12 cellular contexts compared by ENCODE assay signal in genomic region chr10:80191589-80192270, GRCh38. TPM values are rescaled to one million over a fixed set of nuclear protein-coding genes. Genes with fewer than 3 reads are reported as not detected.
DNase-seq lines count a peak whose midpoint lies in the region; ATAC-seq and TF ChIP-seq lines count a peak whose summit lies in the region.
"Had no signal": no experiment of that assay in that cellular context is flagged by ENCODE, and none has a peak within 500 bp of the region (broad histone marks: within the 10 kb centered on the region; RNA-seq: fewer than 3 reads in every experiment).

No MANE protein-coding gene starts in this region.

- no peaks in the 10 kb centered on the region for H3K4me1 ChIP-seq in iPS-15b (ENCODE audit: control insufficient read depth, insufficient read depth, low read length)

- DNase-seq in NCI-H2196 (lab: John Stamatoyannopoulos, UW; ENCODE audit: unreplicated experiment): peak; percentile 6
- no peak for DNase-seq in NCI-H2196 treated with DMSO at 0.1 percent for 48 hours (lab: John Stamatoyannopoulos, UW; ENCODE audit: unreplicated experiment)
- peak; percentile 43 for DNase-seq in activated CD8-positive, alpha-beta T cell treated with anti-CD3 and anti-CD28 coated beads for 36 hours
- peak; percentile 29 for DNase-seq in stimulated activated naive CD8-positive, alpha-beta T cell treated with anti-CD3 and anti-CD28 coated beads, Interleukin-15, Interleukin-2, amounts not matched to agents 100 U/mL and 50 U/mL, for 24 hours
- no peak for DNase-seq in cerebellar cortex (ENCODE audit: low spot score)
- DNase-seq in cerebellar nuclear complex (lab: John Stamatoyannopoulos, UW): no peak
- DNase-seq: substantia nigra had no signal

- no peaks in the 10 kb centered on the region for H3K9me3 ChIP-seq in iPS-15b (ENCODE audit: control insufficient read depth, insufficient read depth, low read length)
- H3K9me3 ChIP-seq: esophagus muscularis mucosa had no signal

- CTCF ChIA-PET in activated CD8-positive, alpha-beta T cell treated with anti-CD3 and anti-CD28 coated beads for 36 hours (lab: Charles Lee): interaction anchor here (0.9 to 2.0 kb wide), 3 partner anchors 12 to 47 kb away, joined by 3 to 8 read pairs (median 3); no protein-coding TSS in a partner anchor

- peak overlapping the region; percentile 85 for H3K27ac Mint-ChIP-seq in activated CD8-positive, alpha-beta T cell treated with anti-CD3 and anti-CD28 coated beads for 36 hours

- peaks cover 78% of the 10 kb centered on the region for H3K4me1 Mint-ChIP-seq in activated CD8-positive, alpha-beta T cell treated with anti-CD3 and anti-CD28 coated beads for 36 hours (ENCODE audit: low read depth)

- intact Hi-C loops in activated CD8-positive, alpha-beta T cell treated with anti-CD3 and anti-CD28 coated beads for 36 hours (cut with micrococcal nuclease): no loop called here

- no peak for ATAC-seq in activated CD8-positive, alpha-beta T cell treated with anti-CD3 and anti-CD28 coated beads for 36 hours
- no peak for ATAC-seq in stimulated activated naive CD8-positive, alpha-beta T cell treated with anti-CD3 and anti-CD28 coated beads, Interleukin-15, Interleukin-2, amounts not matched to agents 100 U/mL and 50 U/mL, for 24 hours
- no peak for ATAC-seq in GM18858 (IDR thresholded peaks at IDR 0.05; ENCODE audit: unreplicated experiment)

- H3K27me3 Mint-ChIP-seq in activated CD8-positive, alpha-beta T cell treated with anti-CD3 and anti-CD28 coated beads for 36 hours: no peaks in the 10 kb centered on the region

- H3K4me3 ChIP-seq in iPS-15b (ENCODE audit: low read depth, low read length): no peak overlapping the region
- H3K4me3 ChIP-seq: esophagus muscularis mucosa, lung had no signal

- no peaks in the 10 kb centered on the region for H3K27me3 ChIP-seq in iPS-15b (ENCODE audit: control insufficient read depth, insufficient read depth, low read length)
- H3K27me3 ChIP-seq: esophagus muscularis mucosa had no signal

- POLR2A ChIA-PET in activated CD8-positive, alpha-beta T cell treated with anti-CD3 and anti-CD28 coated beads for 36 hours (lab: Charles Lee): interaction anchor here (0.5 to 2.2 kb wide), 5 partner anchors 8 to 376 kb away, joined by 3 to 11 read pairs (median 3); no protein-coding TSS in a partner anchor

- H3K9me3 Mint-ChIP-seq in activated CD8-positive, alpha-beta T cell treated with anti-CD3 and anti-CD28 coated beads for 36 hours: peaks cover 10% of the 10 kb centered on the region

- no peak for TF ChIP-seq CTCF in activated CD8-positive, alpha-beta T cell treated with anti-CD3 and anti-CD28 coated beads for 36 hours (IDR thresholded peaks at IDR 0.05)

- peak overlapping the region; percentile 16 for H3K4me3 Mint-ChIP-seq in activated CD8-positive, alpha-beta T cell treated with anti-CD3 and anti-CD28 coated beads for 36 hours

- peaks cover 49% of the 10 kb centered on the region for H3K36me3 Mint-ChIP-seq in activated CD8-positive, alpha-beta T cell treated with anti-CD3 and anti-CD28 coated beads for 36 hours (ENCODE audit: low read depth)

- H3K9ac ChIP-seq in iPS-15b (ENCODE audit: low read depth, low read length): peak overlapping the region; percentile 24

- no peaks in the 10 kb centered on the region for H3K36me3 ChIP-seq in iPS-15b (ENCODE audit: control insufficient read depth, insufficient read depth, low read length)

RNA-seq across cellular contexts. Expression of gene ANXA11, which starts 13.6 kb away (rescaled TPM):
- total RNA-seq in activated CD8-positive, alpha-beta T cell treated with anti-CD3 and anti-CD28 coated beads for 36 hours: 100 to 1,000 TPM; 226 to 238 TPM

RNA-seq across cellular contexts. Expression of gene PLAC9, which starts 59.2 kb away (rescaled TPM):
- not detected for total RNA-seq in activated CD8-positive, alpha-beta T cell treated with anti-CD3 and anti-CD28 coated beads for 36 hours
- total RNA-seq: NCI-H460 had no signal

Comparison
In these comparisons a context has a peak if more than half of its experiments do, and no peak if none do; other contexts are left out.
1. DNase-seq: peak in NCI-H2196 (single experiment), activated CD8-positive, alpha-beta T cell treated with anti-CD3 and anti-CD28 coated beads for 36 hours (single experiment) and stimulated activated naive CD8-positive, alpha-beta T cell treated with anti-CD3 and anti-CD28 coated beads, Interleukin-15, Interleukin-2, amounts not matched to agents 100 U/mL and 50 U/mL, for 24 hours (single experiment); none in NCI-H2196 treated with DMSO at 0.1 percent for 48 hours (single experiment), cerebellar cortex (single experiment) and cerebellar nuclear complex (0 of 2).